Comparison of ENCODE assay signal across 26 cellular contexts in the genomic region with DNA sequence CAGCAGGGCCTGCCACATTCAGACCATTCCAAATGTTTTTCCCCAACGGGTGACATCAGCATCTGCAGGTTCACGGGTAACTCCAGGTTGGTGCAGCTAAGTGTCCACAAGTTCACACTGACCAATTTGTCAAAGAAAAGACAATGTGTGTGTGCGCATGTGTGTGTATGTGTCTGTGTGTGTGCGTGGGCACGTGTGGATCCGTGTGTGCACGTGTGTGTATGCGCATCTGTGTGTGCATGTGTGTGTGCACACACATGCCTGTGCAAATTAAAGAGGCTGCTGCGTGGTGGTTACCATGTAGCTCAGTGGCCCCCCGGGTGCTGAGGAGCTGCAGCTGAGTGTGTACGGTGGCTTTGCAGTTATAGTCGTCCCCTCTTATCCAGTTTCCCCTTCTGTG.
DNase-seq lines count a peak whose midpoint lies in the region; ATAC-seq, FAIRE-seq and TF ChIP-seq lines count a peak whose summit lies in the region.
"Had no signal": no experiment of that assay in that cellular context is flagged by ENCODE, and none has a peak within 500 bp of the region (broad histone marks: within the 10 kb centered on the region; RNA-seq: fewer than 3 reads in every experiment).

No MANE protein-coding gene starts in this region.

- ATAC-seq in HepG2 (no peak), right lobe of liver (no peak)
- ATAC-seq: A549, GM12878 had no signal

- no peak overlapping the region for H3K4me3 ChIP-seq in HepG2 (replicated peaks in 1 of 3; ENCODE audit: insufficient read depth in 1 of 3, low read depth in 2 of 3, low read length in 3 of 3)
- no peak overlapping the region for H3K4me3 ChIP-seq in right lobe of liver
- no peak overlapping the region for H3K4me3 ChIP-seq in BE2C (ENCODE audit: low read depth, low read length)
- H3K4me3 ChIP-seq: A549, GM12878 had no signal

- TF ChIP-seq EP300 in HepG2 (IDR thresholded peaks at IDR 0.05; ENCODE audit: low read depth in 2 of 2, low read length in 2 of 2) (no peak), HepG2 (CRISPR knock-in tag; IDR thresholded peaks at IDR 0.05; ENCODE audit: borderline replicate concordance) (no peak)

- intact Hi-C loops in HepG2 (cut with micrococcal nuclease; ENCODE audit: unreplicated experiment) (loop anchor here (5.0 kb wide), 1 partner anchor 437 kb away; no protein-coding TSS in a partner anchor), right lobe of liver (cut with DNase I) (no loop called here), posterior vena cava (cut with DNase I) (no loop called here)

- H2AFZ ChIP-seq in HepG2 (ENCODE audit: low read length) = no peak overlapping the region

- TF ChIP-seq RAD21 in HepG2 (CRISPR knock-in tag; IDR thresholded peaks at IDR 0.05) = no peak

- CTCF ChIA-PET in HepG2 (lab: Yijun Ruan, JAX; ENCODE audit: low intra/inter-chr PET ratio, low total read pairs) = no interaction called here

- H3K36me3 ChIP-seq in HepG2 (replicated peaks in 1 of 2; ENCODE audit: control insufficient read depth in 1 of 2, insufficient read depth in 2 of 2, low read length in 2 of 2) = no peaks in the 10 kb centered on the region
- no peaks in the 10 kb centered on the region for H3K36me3 ChIP-seq in right lobe of liver
- no peaks in the 10 kb centered on the region for H3K36me3 ChIP-seq in BE2C

- no peaks in the 10 kb centered on the region for H3K79me2 ChIP-seq in HepG2 (ENCODE audit: insufficient read depth, low read length)

- no TSS peak for BruUV-seq in HepG2 (replicated peaks; lab: Mats Ljungman, UMichigan)

- H3K4me2 ChIP-seq in HepG2 (ENCODE audit: low read depth, low read length) = no peak overlapping the region
- H3K4me2 ChIP-seq: A549 had no signal

- H3K4me1 ChIP-seq in HepG2 (ENCODE audit: insufficient read depth, low read length) (no peaks in the 10 kb centered on the region), right lobe of liver (no peaks in the 10 kb centered on the region), BE2C (no peaks in the 10 kb centered on the region)
- H3K4me1 ChIP-seq: A549 had no signal

- H4K20me1 ChIP-seq in HepG2 (ENCODE audit: insufficient read depth, low read length) = no peaks in the 10 kb centered on the region

- no peak overlapping the region for H3K9ac ChIP-seq in HepG2 (ENCODE audit: insufficient read depth, low read depth, low read length)

- DNase-seq in HepG2 (ENCODE audit: low spot score) (no peak), right lobe of liver (no peak), HTR-8/SVneo (ENCODE audit: insufficient read length, low spot score) (no peak), ecto neural progenitor cell (ENCODE audit: low spot score) (peak; percentile 32), posterior vena cava (ENCODE audit: low spot score) (peak; percentile 34), BE2C (no peak), NCI-H1417 treated with DMSO at 0.1 percent for 48 hours (lab: John Stamatoyannopoulos, UW) (no peak), NCI-H345 (lab: John Stamatoyannopoulos, UW) (no peak)
- DNase-seq: AML-193; C1 segment of cervical spinal cord; CD4-positive, alpha-beta memory T cell; CD4-positive, CD25-positive, alpha-beta regulatory T cell; CD8-positive, alpha-beta memory T cell; COR-L47; DMS 273 treated with DMSO at 0.1 percent for 48 hours; DMS153; DMS53; DMS79; DND-41; EL; GDM1 had no signal

- H3K27me3 ChIP-seq in HepG2 (ENCODE audit: control insufficient read depth in 1 of 2, insufficient read depth in 2 of 2, low read length in 2 of 2) = peaks cover 5 to 34% of the 10 kb centered on the region in 2 experiments; a peak in 4 of 5 replicates
- H3K27me3 ChIP-seq in right lobe of liver = no peaks in the 10 kb centered on the region
- no peaks in the 10 kb centered on the region for H3K27me3 ChIP-seq in BE2C

- TF ChIP-seq CTCF in HepG2 (CRISPR knock-in tag; IDR thresholded peaks at IDR 0.05) (no peak), right lobe of liver (IDR thresholded peaks at IDR 0.05) (no peak), BE2C (IDR thresholded peaks at IDR 0.05; ENCODE audit: low read depth, low read length) (no peak)

- no peak for TF ChIP-seq POLR2A in HepG2 (IDR thresholded peaks at IDR 0.05; ENCODE audit: insufficient read depth in 1 of 2, low read depth in 2 of 2, low read length in 2 of 2)
- no peak for TF ChIP-seq POLR2A in right lobe of liver (IDR thresholded peaks at IDR 0.05)

- FAIRE-seq in HepG2 (lab: Jason Lieb, UNC) (no peak), HTR-8/SVneo (lab: Jason Lieb, UNC) (peak; percentile 95)
- FAIRE-seq: A549, GM12878, GM12892, GM18507 had no signal

- H3K9me3 ChIP-seq in HepG2 (ENCODE audit: low read length) (no peaks in the 10 kb centered on the region), right lobe of liver (no peaks in the 10 kb centered on the region), BE2C (no peaks in the 10 kb centered on the region)
- H3K9me3 ChIP-seq: A549 had no signal

- in situ Hi-C loops in HepG2 (cut with HindIII; ENCODE audit: extremely low pct_ligation_motif_present, low pct_unique_long_range_greater_than_20kb) = no loop called here

- POLR2A ChIA-PET in HepG2 (lab: Yijun Ruan, JAX) = no interaction called here

- H3K27ac ChIP-seq in HepG2 (ENCODE audit: extremely low read length, insufficient read depth, low read length) = no peak overlapping the region
- no peak overlapping the region for H3K27ac ChIP-seq in right lobe of liver
- H3K27ac ChIP-seq: 22Rv1, A549 had no signal

- 38% methylated on average over 11 of the region's 12 CpGs for WGBS in HepG2 (ENCODE audit: low lambda C conversion rate)
- WGBS in right lobe of liver (ENCODE audit: insufficient coverage, low coverage, low lambda C conversion rate, missing lambda C conversion rate) = 50% methylated on average over 7 of the region's 12 CpGs

TF ChIP-seq in HepG2, 621 proteins besides CTCF, POLR2A, EP300 and RAD21:
- TF ChIP-seq ZNF790 (CRISPR knock-in tag; IDR thresholded peaks at IDR 0.05; ENCODE audit: borderline replicate concordance) = no peak
- TF ChIP-seq, protein P1, sequence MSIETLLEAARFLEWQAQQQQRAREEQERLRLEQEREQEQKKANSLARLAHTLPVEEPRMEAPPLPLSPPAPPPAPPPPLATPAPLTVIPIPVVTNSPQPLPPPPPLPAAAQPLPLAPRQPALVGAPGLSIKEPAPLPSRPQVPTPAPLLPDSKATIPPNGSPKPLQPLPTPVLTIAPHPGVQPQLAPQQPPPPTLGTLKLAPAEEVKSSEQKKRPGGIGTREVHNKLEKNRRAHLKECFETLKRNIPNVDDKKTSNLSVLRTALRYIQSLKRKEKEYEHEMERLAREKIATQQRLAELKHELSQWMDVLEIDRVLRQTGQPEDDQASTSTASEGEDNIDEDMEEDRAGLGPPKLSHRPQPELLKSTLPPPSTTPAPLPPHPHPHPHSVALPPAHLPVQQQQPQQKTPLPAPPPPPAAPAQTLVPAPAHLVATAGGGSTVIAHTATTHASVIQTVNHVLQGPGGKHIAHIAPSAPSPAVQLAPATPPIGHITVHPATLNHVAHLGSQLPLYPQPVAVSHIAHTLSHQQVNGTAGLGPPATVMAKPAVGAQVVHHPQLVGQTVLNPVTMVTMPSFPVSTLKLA (IDR thresholded peaks at IDR 0.05) = peak; percentile 98

Comparison
In these comparisons a context has a peak if more than half of its experiments do, and no peak if none do; other contexts are left out.
1. DNase-seq: peak in ecto neural progenitor cell (single experiment) and posterior vena cava (single experiment); none in HepG2 (single experiment), right lobe of liver (0 of 3), HTR-8/SVneo (single experiment), BE2C (single experiment), NCI-H1417 treated with DMSO at 0.1 percent for 48 hours (single experiment) and NCI-H345 (single experiment).